In genomic region chr19:4755459-4755858, GRCh38 we compare ENCODE assay signal across 3 cellular contexts.
"Had no signal": no experiment of that assay in that cellular context is flagged by ENCODE, and none has a peak within 500 bp of the region (broad histone marks: within the 10 kb centered on the region; RNA-seq: fewer than 3 reads in every experiment).

No MANE protein-coding gene starts in this region.

- H3K4me3 ChIP-seq: GM12878 had no signal

- DNase-seq: GDM1, GF-D8 had no signal
